Comparison of ENCODE assay signal across 35 cellular contexts in genomic region chr1:45354838-45355237, GRCh38. TPM values are rescaled to one million over a fixed set of nuclear protein-coding genes. Genes with fewer than 3 reads are reported as not detected.
"Had no signal": no experiment of that assay in that cellular context is flagged by ENCODE, and none has a peak within 500 bp of the region (broad histone marks: within the 10 kb centered on the region; RNA-seq: fewer than 3 reads in every experiment).

No MANE protein-coding gene starts in this region.

- DNase-seq: activated B cell treated with CpG ODN at 0.5 μM for 24 hours; activated CD4-positive, alpha-beta memory T cell treated with anti-CD3 and anti-CD28 coated beads for 36 hours; activated CD4-positive, alpha-beta T cell treated with anti-CD3 and anti-CD28 coated beads for 4 hours; activated CD4-positive, alpha-beta T cell treated with anti-CD3 and anti-CD28 coated beads, Interleukin-2, amount 10 ng/mL, durations not matched to agents 24 days and 14 days; activated CD4-positive, alpha-beta T cell treated with anti-CD3 and anti-CD28 coated beads, Interleukin-2, amount 50 U/mL, for 1 hour; activated CD4-positive, alpha-beta T cell treated with anti-CD3 and anti-CD28 coated beads, Interleukin-2, amount 50 U/mL, for 4 hours; activated CD4-positive, CD25-positive, alpha-beta regulatory T cell treated with anti-CD3 and anti-CD28 coated beads, Interleukin-2, amount 50 U/mL, for 72 hours; activated CD8-positive, alpha-beta memory T cell treated with anti-CD3 and anti-CD28 coated beads, Interleukin-2, amount 50 U/mL, for 4 hours; activated CD8-positive, alpha-beta T cell treated with anti-CD3 and anti-CD28 coated beads for 36 hours; activated effector memory CD4-positive, alpha-beta T cell treated with anti-CD3 and anti-CD28 coated beads, Interleukin-2, amount 50 U/mL, for 16 hours; activated gamma-delta T cell treated with Interleukin-2 at 50 U/mL for 16 hours; activated naive CD4-positive, alpha-beta T cell; activated naive CD4-positive, alpha-beta T cell treated with anti-CD3 and anti-CD28 coated beads for 36 hours; activated naive CD4-positive, alpha-beta T cell treated with anti-CD3 and anti-CD28 coated beads, Interleukin-2, amount 50 U/mL, for 16 hours; activated naive CD8-positive, alpha-beta T cell treated with anti-CD3 and anti-CD28 coated beads for 36 hours; activated T-cell treated with anti-CD3 and anti-CD28 coated beads for 4 hours; activated T-cell treated with anti-CD3 and anti-CD28 coated beads, Interleukin-2, amount 50 U/mL, for 1 hour; activated T-cell treated with anti-CD3 and anti-CD28 coated beads, Interleukin-2, amount 50 U/mL, for 4 hours; activated T-cell treated with anti-CD3 and anti-CD28 coated beads, Interleukin-2, amount 50 U/mL, for 72 hours; adrenal gland; amniotic stem cell; aorta; body of pancreas; brain microvascular endothelial cell; central memory CD4-positive, alpha-beta T cell; T-helper 1 cell; T-helper 2 cell; T-helper 9 cell had no signal

- H3K27me3 ChIP-seq: adrenal gland, body of pancreas, brain microvascular endothelial cell, breast epithelium had no signal

- FAIRE-seq: astrocyte, TTC549 had no signal

- H3K36me3 ChIP-seq: adrenal gland, brain microvascular endothelial cell, breast epithelium had no signal

- H3K9me3 ChIP-seq: adrenal gland, body of pancreas, breast epithelium had no signal

- H3K27ac ChIP-seq: adrenal gland, body of pancreas, brain microvascular endothelial cell, breast epithelium, VCaP had no signal

- H3K4me1 ChIP-seq: breast epithelium had no signal

- ATAC-seq: activated CD8-positive, alpha-beta T cell treated with anti-CD3 and anti-CD28 coated beads for 36 hours; activated naive CD4-positive, alpha-beta T cell treated with anti-CD3 and anti-CD28 coated beads, Interleukin-2, amount 50 U/mL, for 72 hours; activated T-cell treated with anti-CD3 and anti-CD28 coated beads, Interleukin-2, amount 50 U/mL, for 4 hours; activated T-cell treated with anti-CD3 and anti-CD28 coated beads, Interleukin-2, amount 50 U/mL, for 72 hours; activated T-helper 17 cell treated with anti-CD3 and anti-CD28 coated beads, Interleukin-2, amount 50 U/mL, for 72 hours; body of pancreas had no signal

- H3K4me3 ChIP-seq: adrenal gland, body of pancreas, breast epithelium had no signal

RNA-seq across cellular contexts. Expression of gene HPDL, which starts 28.1 kb away (rescaled TPM):
- total RNA-seq: cardiac septum had no signal
- polyA plus RNA-seq: aorta had no signal
